33 cellular contexts compared by ENCODE assay signal in genomic region chr3:55708921-55709320, GRCh38.
"Had no signal": no experiment of that assay in that cellular context is flagged by ENCODE, and none has a peak within 500 bp of the region (broad histone marks: within the 10 kb centered on the region; RNA-seq: fewer than 3 reads in every experiment).

No MANE protein-coding gene starts in this region.

- H3K4me3 ChIP-seq: ascending aorta, breast epithelium, coronary artery, dorsolateral prefrontal cortex, esophagus squamous epithelium, gastroesophageal sphincter had no signal

- H3K27me3 Mint-ChIP-seq: activated CD4-positive, alpha-beta memory T cell treated with anti-CD3 and anti-CD28 coated beads, Interleukin-2, amount 10 ng/mL, durations not matched to agents 7 days and 5 days; activated T-cell treated with anti-CD3 and anti-CD28 coated beads, Interleukin-2, amount 50 U/mL, for 24 hours; brain; central memory CD8-positive, alpha-beta T cell; effector memory CD8-positive, alpha-beta T cell; T-helper 17 cell had no signal

- H3K4me1 Mint-ChIP-seq: activated CD4-positive, alpha-beta memory T cell treated with anti-CD3 and anti-CD28 coated beads, Interleukin-2, amount 10 ng/mL, durations not matched to agents 7 days and 5 days; activated CD4-positive, alpha-beta T cell treated with anti-CD3 and anti-CD28 coated beads, Interleukin-2, amount 10 ng/mL, durations not matched to agents 7 days and 5 days; activated naive CD4-positive, alpha-beta T cell treated with anti-CD3 and anti-CD28 coated beads, Interleukin-2, amount 10 ng/mL, durations not matched to agents 7 days and 5 days; activated naive CD8-positive, alpha-beta T cell treated with anti-CD3 and anti-CD28 coated beads, Interleukin-2, amount 10 ng/mL, durations not matched to agents 7 days and 5 days; central memory CD8-positive, alpha-beta T cell; T-helper 17 cell had no signal

- DNase-seq: activated CD4-positive, alpha-beta memory T cell treated with anti-CD3 and anti-CD28 coated beads, Interleukin-2, amount 10 ng/mL, durations not matched to agents 7 days and 5 days; activated CD4-positive, alpha-beta T cell treated with anti-CD3 and anti-CD28 coated beads for 1 hour; activated CD4-positive, alpha-beta T cell treated with anti-CD3 and anti-CD28 coated beads for 4 hours; activated CD4-positive, alpha-beta T cell treated with anti-CD3 and anti-CD28 coated beads, Interleukin-2, amount 10 ng/mL, durations not matched to agents 7 days and 5 days; activated CD4-positive, alpha-beta T cell treated with anti-CD3 and anti-CD28 coated beads, Interleukin-2, amount 50 U/mL, for 4 hours; activated CD8-positive, alpha-beta memory T cell treated with anti-CD3 and anti-CD28 coated beads, Interleukin-2, amount 50 U/mL, for 48 hours; activated gamma-delta T cell; activated naive CD4-positive, alpha-beta T cell; activated naive CD4-positive, alpha-beta T cell treated with anti-CD3 and anti-CD28 coated beads, Interleukin-2, amount 10 ng/mL, durations not matched to agents 7 days and 5 days; activated naive CD8-positive, alpha-beta T cell treated with anti-CD3 and anti-CD28 coated beads, Interleukin-2, amount 10 ng/mL, durations not matched to agents 7 days and 5 days; activated T-cell treated with anti-CD3 and anti-CD28 coated beads for 4 hours; activated T-cell treated with anti-CD3 and anti-CD28 coated beads, Interleukin-2, amount 50 U/mL, for 24 hours; activated T-cell treated with anti-CD3 and anti-CD28 coated beads, Interleukin-2, amount 50 U/mL, for 72 hours; dorsolateral prefrontal cortex; effector CD4-positive, alpha-beta T cell; effector memory CD8-positive, alpha-beta T cell; esophagus squamous epithelium; foreskin melanocyte; T-helper 1 cell; T-helper 17 cell; T1000 had no signal

- H3K4me1 ChIP-seq: ascending aorta, breast epithelium, esophagus squamous epithelium had no signal

- H3K27ac Mint-ChIP-seq: activated CD4-positive, alpha-beta memory T cell treated with anti-CD3 and anti-CD28 coated beads, Interleukin-2, amount 10 ng/mL, durations not matched to agents 7 days and 5 days; activated CD4-positive, alpha-beta T cell treated with anti-CD3 and anti-CD28 coated beads, Interleukin-2, amount 10 ng/mL, durations not matched to agents 7 days and 5 days; activated naive CD4-positive, alpha-beta T cell treated with anti-CD3 and anti-CD28 coated beads, Interleukin-2, amount 10 ng/mL, durations not matched to agents 7 days and 5 days; activated naive CD4-positive, alpha-beta T cell treated with anti-CD3 and anti-CD28 coated beads, Interleukin-2, amount 50 U/mL, for 72 hours; activated naive CD8-positive, alpha-beta T cell treated with anti-CD3 and anti-CD28 coated beads, Interleukin-2, amount 10 ng/mL, durations not matched to agents 7 days and 5 days; activated T-cell treated with anti-CD3 and anti-CD28 coated beads, Interleukin-2, amount 50 U/mL, for 24 hours; activated T-cell treated with anti-CD3 and anti-CD28 coated beads, Interleukin-2, amount 50 U/mL, for 72 hours; brain; dendritic cell treated with granulocyte-macrophage colony-stimulating factor and Interleukin-4, amounts not matched to agents 40 ng/mL and 50 ng/mL, for 4 days; effector memory CD8-positive, alpha-beta T cell; T-helper 17 cell; T-helper 2 cell treated with Interferon-gamma antibody and Interleukin-4, amounts not matched to agents 5 μg/mL and 100 μg/mL, for 36 hours; WTC11 had no signal

- H3K36me3 ChIP-seq: ascending aorta, breast epithelium, esophagus squamous epithelium, gastroesophageal sphincter had no signal

- ATAC-seq: activated naive CD4-positive, alpha-beta T cell treated with anti-CD3 and anti-CD28 coated beads, Interleukin-2, amount 50 U/mL, for 72 hours; activated T-cell treated with anti-CD3 and anti-CD28 coated beads, Interleukin-2, amount 50 U/mL, for 72 hours; effector memory CD8-positive, alpha-beta T cell; gastroesophageal sphincter; T-helper 17 cell; WTC11 had no signal

- H3K4me3 Mint-ChIP-seq: activated CD4-positive, alpha-beta memory T cell treated with anti-CD3 and anti-CD28 coated beads, Interleukin-2, amount 10 ng/mL, durations not matched to agents 7 days and 5 days; activated CD4-positive, alpha-beta T cell treated with anti-CD3 and anti-CD28 coated beads, Interleukin-2, amount 10 ng/mL, durations not matched to agents 7 days and 5 days; activated naive CD4-positive, alpha-beta T cell treated with anti-CD3 and anti-CD28 coated beads, Interleukin-2, amount 10 ng/mL, durations not matched to agents 7 days and 5 days; activated naive CD8-positive, alpha-beta T cell treated with anti-CD3 and anti-CD28 coated beads, Interleukin-2, amount 10 ng/mL, durations not matched to agents 7 days and 5 days; activated T-cell treated with anti-CD3 and anti-CD28 coated beads, Interleukin-2, amount 50 U/mL, for 24 hours; activated T-cell treated with anti-CD3 and anti-CD28 coated beads, Interleukin-2, amount 50 U/mL, for 72 hours; brain; central memory CD8-positive, alpha-beta T cell; dendritic cell treated with granulocyte-macrophage colony-stimulating factor and Interleukin-4, amounts not matched to agents 40 ng/mL and 50 ng/mL, for 4 days; effector memory CD8-positive, alpha-beta T cell; T-helper 17 cell; T-helper 2 cell treated with Interferon-gamma antibody and Interleukin-4, amounts not matched to agents 5 μg/mL and 100 μg/mL, for 36 hours; WTC11 had no signal

- H3K36me3 Mint-ChIP-seq: activated naive CD4-positive, alpha-beta T cell treated with anti-CD3 and anti-CD28 coated beads, Interleukin-2, amount 10 ng/mL, durations not matched to agents 7 days and 5 days; activated naive CD4-positive, alpha-beta T cell treated with anti-CD3 and anti-CD28 coated beads, Interleukin-2, amount 50 U/mL, for 72 hours; activated naive CD8-positive, alpha-beta T cell treated with anti-CD3 and anti-CD28 coated beads, Interleukin-2, amount 10 ng/mL, durations not matched to agents 7 days and 5 days; brain; WTC11 had no signal

- H3K27me3 ChIP-seq: ascending aorta, breast epithelium, dorsolateral prefrontal cortex, esophagus squamous epithelium, gastroesophageal sphincter had no signal

- H3K9me3 Mint-ChIP-seq: activated CD4-positive, alpha-beta memory T cell treated with anti-CD3 and anti-CD28 coated beads, Interleukin-2, amount 10 ng/mL, durations not matched to agents 7 days and 5 days; activated CD4-positive, alpha-beta T cell treated with anti-CD3 and anti-CD28 coated beads, Interleukin-2, amount 10 ng/mL, durations not matched to agents 7 days and 5 days; activated naive CD4-positive, alpha-beta T cell treated with anti-CD3 and anti-CD28 coated beads, Interleukin-2, amount 10 ng/mL, durations not matched to agents 7 days and 5 days; activated naive CD8-positive, alpha-beta T cell treated with anti-CD3 and anti-CD28 coated beads, Interleukin-2, amount 10 ng/mL, durations not matched to agents 7 days and 5 days; activated T-cell treated with anti-CD3 and anti-CD28 coated beads, Interleukin-2, amount 50 U/mL, for 72 hours; dendritic cell treated with granulocyte-macrophage colony-stimulating factor and Interleukin-4, amounts not matched to agents 40 ng/mL and 50 ng/mL, for 4 days; T-helper 2 cell treated with Interferon-gamma antibody and Interleukin-4, amounts not matched to agents 5 μg/mL and 100 μg/mL, for 36 hours; WTC11 had no signal

- H3K27ac ChIP-seq: ascending aorta, breast epithelium, coronary artery, dorsolateral prefrontal cortex, epithelial cell of prostate, esophagus squamous epithelium, gastroesophageal sphincter, VCaP had no signal
